1 cellular context compared by ENCODE assay signal in the genomic region with DNA sequence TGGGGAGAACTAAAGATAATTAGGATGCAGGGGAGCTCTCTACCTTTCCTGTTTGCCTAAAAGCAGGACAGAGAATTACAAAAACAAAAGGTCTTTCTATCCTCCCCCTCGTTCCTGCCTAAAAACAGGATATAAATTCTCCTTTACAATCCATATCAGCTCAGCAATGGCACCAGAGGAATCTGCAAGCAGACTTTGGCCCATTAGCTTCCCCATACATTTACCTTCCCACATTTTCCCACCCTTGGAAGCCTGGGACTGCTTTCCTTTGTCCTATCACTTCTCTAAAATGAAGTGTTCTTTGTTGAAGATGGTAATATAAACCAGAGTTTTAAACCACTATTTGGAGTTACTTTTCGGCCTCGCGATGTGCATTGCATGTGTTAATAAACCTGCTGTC.
TF ChIP-seq lines count a peak whose summit lies in the region.

No MANE protein-coding gene starts in this region.

TF ChIP-seq in H1, 55 proteins besides CTCF, POLR2A, EP300 and RAD21 (continued from another document):
- TF ChIP-seq, protein P1, sequence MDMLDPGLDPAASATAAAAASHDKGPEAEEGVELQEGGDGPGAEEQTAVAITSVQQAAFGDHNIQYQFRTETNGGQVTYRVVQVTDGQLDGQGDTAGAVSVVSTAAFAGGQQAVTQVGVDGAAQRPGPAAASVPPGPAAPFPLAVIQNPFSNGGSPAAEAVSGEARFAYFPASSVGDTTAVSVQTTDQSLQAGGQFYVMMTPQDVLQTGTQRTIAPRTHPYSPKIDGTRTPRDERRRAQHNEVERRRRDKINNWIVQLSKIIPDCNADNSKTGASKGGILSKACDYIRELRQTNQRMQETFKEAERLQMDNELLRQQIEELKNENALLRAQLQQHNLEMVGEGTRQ (IDR thresholded peaks at IDR 0.05; ENCODE audit: low read length) = no peak
- TF ChIP-seq JUN (IDR thresholded peaks at IDR 0.05; ENCODE audit: low read depth, low read length) = no peak
- no peak for TF ChIP-seq SP4 (IDR thresholded peaks at IDR 0.05; ENCODE audit: low read length)
- TF ChIP-seq BACH1 (IDR thresholded peaks at IDR 0.05; ENCODE audit: low read length) = no peak
- no peak for TF ChIP-seq YY1 (IDR thresholded peaks at IDR 0.05; ENCODE audit: low read depth, low read length)
- no peak for TF ChIP-seq SAP30 (IDR thresholded peaks at IDR 0.05; ENCODE audit: insufficient read depth, insufficient replicate concordance, low read length)
- TF ChIP-seq SIX5 (IDR thresholded peaks at IDR 0.05; ENCODE audit: low read depth, low read length) = no peak
- TF ChIP-seq CBX8 (IDR thresholded peaks at IDR 0.05; ENCODE audit: borderline replicate concordance, low read depth, low read length) = no peak
- no peak for TF ChIP-seq TAF7 (optimal IDR thresholded peaks at IDR 0.05; ENCODE audit: borderline replicate concordance, low read depth, low read length)
- no peak for TF ChIP-seq CBX5 (IDR thresholded peaks at IDR 0.05; ENCODE audit: low read depth, low read length)
- TF ChIP-seq POU5F1 (IDR thresholded peaks at IDR 0.05; ENCODE audit: low read depth, low read length) = no peak
- TF ChIP-seq RXRA (IDR thresholded peaks at IDR 0.05; ENCODE audit: insufficient read depth, low read depth, low read length) = no peak
